ENCODE assay signal across 8 cellular contexts in genomic region chr1:52055066-52055853, GRCh38. TPM values are rescaled to one million over a fixed set of nuclear protein-coding genes. Genes with fewer than 3 reads are reported as not detected.
DNase-seq lines count a peak whose midpoint lies in the region; ATAC-seq, FAIRE-seq and TF ChIP-seq lines count a peak whose summit lies in the region.

TXNDC12 (minus strand) TSS chr1:52055191; CDS start chr1:52055096, 95 bp downstream.

- peak within 1 kb of the TSS; percentile 91 for H3K4me3 Mint-ChIP-seq in central memory CD8-positive, alpha-beta T cell

- DNase-seq in AG04450 (ENCODE audit: low read depth, low spot score) (peak; percentile 75), NCI-H446 (lab: John Stamatoyannopoulos, UW) (peak; percentile 90 to 92)
- peak; percentile 15 to 19 for DNase-seq in central memory CD8-positive, alpha-beta T cell (ENCODE audit: low spot score in 2 of 2)
- DNase-seq in stimulated activated CD4-positive, alpha-beta T cell treated with anti-CD3 and anti-CD28 coated beads, Interleukin-12 subunit alpha, Interleukin-12 subunit beta, amount 100 ng/mL, for 4 hours: peak; percentile 57

- no peaks in the 10 kb centered on the region for H3K27me3 ChIP-seq in AG04450 (ENCODE audit: control insufficient read depth, insufficient read depth, low read length)

- H3K9me3 Mint-ChIP-seq in central memory CD8-positive, alpha-beta T cell: no peaks in the 10 kb centered on the region

- peak within 1 kb of the TSS; percentile 80 for H3K27ac Mint-ChIP-seq in central memory CD8-positive, alpha-beta T cell (ENCODE audit: low read depth)

- peaks cover 59% of the 10 kb centered on the region for H3K4me1 Mint-ChIP-seq in central memory CD8-positive, alpha-beta T cell

- peak within 1 kb of the TSS; percentile 90 for H3K4me3 ChIP-seq in AG04450 (ENCODE audit: low read depth, low read length)

- no peak for TF ChIP-seq CTCF in AG04450 (IDR thresholded peaks at IDR 0.05; ENCODE audit: low read depth, low read length)

- no peaks in the 10 kb centered on the region; the same call in 1 of the 2 replicates for H3K9me3 ChIP-seq in AG04450 (ENCODE audit: control insufficient read depth, insufficient read depth, low read length)

- peaks cover 21% of the 10 kb centered on the region for H3K36me3 Mint-ChIP-seq in central memory CD8-positive, alpha-beta T cell (ENCODE audit: insufficient read depth)

- peak; percentile 41 for FAIRE-seq in islet of Langerhans (lab: Jason Lieb, UNC)

- POLR2A ChIA-PET in AG04450 (lab: Yijun Ruan, JAX): interaction anchor here (0.5 to 1.6 kb wide), 10 partner anchors 17 to 862 kb away, joined by 3 to 12 read pairs (median 4); partner anchors contain the start of genes KTI12 and ZYG11B

- no peaks in the 10 kb centered on the region for H3K27me3 Mint-ChIP-seq in central memory CD8-positive, alpha-beta T cell

- peak within 1 kb of the TSS; percentile 97 for H3K27ac ChIP-seq in AG04450 (ENCODE audit: low read depth, low read length)

- CTCF ChIA-PET in AG04450 (lab: Charles Lee): interaction anchor here (0.6 kb wide), 1 partner anchor 24 kb away, joined by 5 read pairs; no protein-coding TSS in a partner anchor

- ATAC-seq in GM18873 (IDR thresholded peaks at IDR 0.05; ENCODE audit: low FRiP score, unreplicated experiment): peak; percentile 41
- peak; percentile 29 for ATAC-seq in HG03342 (IDR thresholded peaks at IDR 0.05; ENCODE audit: unreplicated experiment)
- peak; percentile 37 to 39 for ATAC-seq in activated CD4-positive, CD25-positive, alpha-beta regulatory T cell treated with anti-CD3 and anti-CD28 coated beads, Interleukin-2, amount 50 U/mL, for 24 hours
- no peak for ATAC-seq in central memory CD8-positive, alpha-beta T cell (replicated peaks; ENCODE audit: extremely low read depth, poor library complexity, severe bottlenecking)

RNA-seq across cellular contexts. Expression of gene TXNDC12, which starts in this region (rescaled TPM):
- polyA plus RNA-seq in AG04450 (2011; rRNA removed): 39.8 and 55.8 TPM in 2 replicates
- 15.2 and 23.2 TPM in 2 replicates for polyA minus RNA-seq in AG04450 (2011; rRNA and poly(A)+ RNA removed)

Comparison
In these comparisons a context has a peak if more than half of its experiments do, and no peak if none do; other contexts are left out.
1. DNase-seq: peak in every context shown above with its lines; median percentile 91 in NCI-H446; 75 in AG04450; 57 in stimulated activated CD4-positive, alpha-beta T cell treated with anti-CD3 and anti-CD28 coated beads, Interleukin-12 subunit alpha, Interleukin-12 subunit beta, amount 100 ng/mL, for 4 hours; 17 in central memory CD8-positive, alpha-beta T cell.